9 cellular contexts compared by ENCODE assay signal in the genomic region with DNA sequence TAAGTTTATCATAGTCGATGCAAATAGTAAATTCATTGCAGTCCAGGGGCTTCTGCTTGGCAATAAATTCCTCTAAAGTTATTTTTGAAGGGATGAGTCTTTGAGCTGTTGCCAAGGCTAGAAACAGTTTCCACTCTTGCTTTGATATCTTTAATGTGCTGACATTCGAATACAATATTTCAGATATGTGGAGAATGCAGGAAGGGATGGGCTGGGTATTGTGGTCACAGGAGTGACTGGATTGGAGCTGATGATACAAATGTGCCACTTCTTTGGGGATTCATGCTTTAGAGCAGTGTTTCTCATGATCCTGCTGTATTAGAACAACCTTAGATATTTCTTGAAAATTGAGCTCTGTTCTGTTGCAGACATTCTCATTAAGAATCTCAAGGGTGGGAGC.
DNase-seq lines count a peak whose midpoint lies in the region.
"Had no signal": no experiment of that assay in that cellular context is flagged by ENCODE, and none has a peak within 500 bp of the region (broad histone marks: within the 10 kb centered on the region; RNA-seq: fewer than 3 reads in every experiment).

No MANE protein-coding gene starts in this region.

- DNase-seq in ACHN (peak; percentile 8), HCEC 1CT (peak; percentile 3), amniotic epithelial cell (ENCODE audit: low read depth) (peak; percentile 18), kidney glomerular epithelial cell (lab: John Stamatoyannopoulos, UW) (peak; percentile 2), NOMO-1 (lab: John Stamatoyannopoulos, UW; ENCODE audit: unreplicated experiment in 2 of 2) (no peak), nucleus accumbens (lab: John Stamatoyannopoulos, UW) (no peak), HUDEP-2 (lab: John Stamatoyannopoulos, UW; ENCODE audit: unreplicated experiment in 76 of 76) (no peak)
- DNase-seq in activated CD4-positive, alpha-beta T cell treated with anti-CD3 and anti-CD28 coated beads for 1 hour: no peak
- DNase-seq: kidney had no signal

- in situ Hi-C loops in ACHN (cut with HindIII; ENCODE audit: low pct_ligation_motif_present, low pct_unique_long_range_greater_than_20kb, low sequenced_read_pairs): loop anchor here (25.0 kb wide), 1 partner anchor 133 kb away; a partner anchor contains a TSS

Comparison
In these comparisons a context has a peak if more than half of its experiments do, and no peak if none do; other contexts are left out.
1. DNase-seq: peak in ACHN (single experiment), HCEC 1CT (single experiment), amniotic epithelial cell (single experiment) and kidney glomerular epithelial cell (single experiment); none in NOMO-1 (0 of 2), nucleus accumbens (0 of 56), HUDEP-2 (0 of 76) and activated CD4-positive, alpha-beta T cell treated with anti-CD3 and anti-CD28 coated beads for 1 hour (single experiment).